8 cellular contexts compared by ENCODE assay signal in genomic region chr2:231714639-231715498, GRCh38.
DNase-seq lines count a peak whose midpoint lies in the region; ATAC-seq and TF ChIP-seq lines count a peak whose summit lies in the region.

No MANE protein-coding gene starts in this region.

- no peak overlapping the region for H3K27ac ChIP-seq in brain microvascular endothelial cell

- TF ChIP-seq CTCF in brain microvascular endothelial cell (IDR thresholded peaks at IDR 0.05; ENCODE audit: low read depth, low read length, missing control alignments), result peak; percentile 82

- no peak overlapping the region for H3K4me3 ChIP-seq in brain microvascular endothelial cell (ENCODE audit: low read depth, low read length)

- ATAC-seq in GM21390 (IDR thresholded peaks at IDR 0.05; ENCODE audit: unreplicated experiment), result no peak

- H3K27me3 ChIP-seq in brain microvascular endothelial cell (replicated peaks), result no peaks in the 10 kb centered on the region

- DNase-seq in NCI-H524 (lab: John Stamatoyannopoulos, UW), result peak; percentile 64 to 76
- no peak for DNase-seq in NCI-H524 treated with DMSO at 0.1 percent for 48 hours (lab: John Stamatoyannopoulos, UW)
- DNase-seq in NCI-H146 (lab: John Stamatoyannopoulos, UW), result peak; percentile 73
- peak; percentile 75 for DNase-seq in UCSD-AML1 (lab: John Stamatoyannopoulos, UW; ENCODE audit: unreplicated experiment)
- DNase-seq in brain microvascular endothelial cell, result peak; percentile 47
- peak; percentile 21 for DNase-seq in kidney glomerular epithelial cell (lab: John Stamatoyannopoulos, UW)
- DNase-seq in stimulated activated CD4-positive, alpha-beta T cell treated with anti-CD3 and anti-CD28 coated beads, Interleukin-2, amount 100 ng/mL, for 48 hours, result peak; percentile 87

- H3K36me3 ChIP-seq in brain microvascular endothelial cell (replicated peaks), result peaks cover 14% of the 10 kb centered on the region

- in situ Hi-C loops in brain microvascular endothelial cell (cut with HindIII; ENCODE audit: low pct_ligation_motif_present, low sequenced_read_pairs), result no loop called here
